8 cellular contexts compared by ENCODE assay signal in genomic region chr13:45342668-45343067, GRCh38. TPM values are rescaled to one million over a fixed set of nuclear protein-coding genes. Genes with fewer than 3 reads are reported as not detected.
DNase-seq lines count a peak whose midpoint lies in the region; ATAC-seq, FAIRE-seq and TF ChIP-seq lines count a peak whose summit lies in the region.
"Not testable (repeated sequence)": the region's sequence is repeated elsewhere in the genome, so short reads cannot be mapped to it uniquely, and the experiment has no call there.

No MANE protein-coding gene starts in this region.

- DNase-seq in Caco-2; activated CD4-positive, alpha-beta memory T cell treated with anti-CD3 and anti-CD28 coated beads for 36 hours; GM12878 (ENCODE audit: low read depth, low spot score); esophagus muscularis mucosa (ENCODE audit: extremely low spot score); memory B cell (ENCODE audit: low spot score in 2 of 2); osteocyte (ENCODE audit: extremely low spot score, unreplicated experiment); transverse colon: not testable (repeated sequence)

- H3K27me3 Mint-ChIP-seq in Caco-2 (ENCODE audit: insufficient read depth, unreplicated experiment); activated CD4-positive, alpha-beta memory T cell treated with anti-CD3 and anti-CD28 coated beads for 36 hours; memory B cell; osteocyte (ENCODE audit: unreplicated experiment): not testable (repeated sequence)

- H3K27ac Mint-ChIP-seq in Caco-2 (ENCODE audit: unreplicated experiment) (peak overlapping the region; percentile 98), memory B cell (peak overlapping the region; percentile 98)
- H3K27ac Mint-ChIP-seq in activated CD4-positive, alpha-beta memory T cell treated with anti-CD3 and anti-CD28 coated beads for 36 hours: peak overlapping the region; percentile 38
- not testable (repeated sequence) for H3K27ac Mint-ChIP-seq in osteocyte (ENCODE audit: unreplicated experiment)

- H3K4me3 ChIP-seq in Caco-2 (ENCODE audit: low read depth, low read length): peak overlapping the region; percentile 74
- H3K4me3 ChIP-seq in OCI-LY1 (ENCODE audit: low read depth, low read length, poor library complexity, severe bottlenecking): peak overlapping the region; percentile 89
- H3K4me3 ChIP-seq in GM12878: 0 out of 2 replicates have a peak overlapping the region, but pooled peaks have one; percentile 90
- peak overlapping the region; percentile 83 to 100 (median 92) for H3K4me3 ChIP-seq in esophagus muscularis mucosa
- peak overlapping the region in 1 of 4 donors; percentile 64 for H3K4me3 ChIP-seq in transverse colon

- not testable (repeated sequence) for TF ChIP-seq EP300 in GM12878 (IDR thresholded peaks at IDR 0.05; ENCODE audit: borderline replicate concordance in 1 of 2, control insufficient read depth in 1 of 2, low read depth in 2 of 2, low read length in 2 of 2); esophagus muscularis mucosa (IDR thresholded peaks at IDR 0.05); transverse colon (IDR thresholded peaks at IDR 0.05; ENCODE audit: low read depth)

- CTCF ChIA-PET in Caco-2 (lab: Charles Lee): interaction anchor here (1.3 kb wide), 1 partner anchor 122 kb away, joined by 4 read pairs; the partner anchor contains the start of gene COG3
- CTCF ChIA-PET in activated CD4-positive, alpha-beta memory T cell treated with anti-CD3 and anti-CD28 coated beads for 36 hours (lab: Charles Lee): not testable (repeated sequence)
- CTCF ChIA-PET in GM12878 (lab: Yijun Ruan, JAX): interaction anchor here (1.1 to 2.5 kb wide), 4 partner anchors 8 to 463 kb away, joined by 3 to 16 read pairs (median 3); no protein-coding TSS in a partner anchor

- not testable (repeated sequence) for H4K20me1 ChIP-seq in OCI-LY1 (ENCODE audit: insufficient read depth, low read length); GM12878 (ENCODE audit: control insufficient read depth, insufficient read depth)

- intact Hi-C loops in Caco-2 (cut with micrococcal nuclease; ENCODE audit: unreplicated experiment); GM12878 (cut with micrococcal nuclease; ENCODE audit: unreplicated experiment); esophagus muscularis mucosa (cut with DNase I); transverse colon (cut with DNase I; ENCODE audit: low total_unique reads): not testable (repeated sequence)
- intact Hi-C loops in activated CD4-positive, alpha-beta memory T cell treated with anti-CD3 and anti-CD28 coated beads for 36 hours (cut with micrococcal nuclease): loop anchor here (5.0 kb wide), 2 partner anchors 825 to 840 kb away; partner anchors contain the start of gene LCP1

- H3K9me3 ChIP-seq in Caco-2; OCI-LY1 (ENCODE audit: low read length); GM12878 (replicated peaks; ENCODE audit: control insufficient read depth, insufficient read depth, low read length); esophagus muscularis mucosa; transverse colon: not testable (repeated sequence)

- not testable (repeated sequence) for BruUV-seq in Caco-2 (replicated peaks; lab: Mats Ljungman, UMichigan); GM12878 (replicated peaks; lab: Mats Ljungman, UMichigan)

- peaks cover 13% of the 10 kb centered on the region for H3K36me3 ChIP-seq in Caco-2 (ENCODE audit: control insufficient read depth, insufficient read depth, low read length)
- peaks cover 40% of the 10 kb centered on the region for H3K36me3 ChIP-seq in OCI-LY1 (ENCODE audit: insufficient read depth, low read length)
- H3K36me3 ChIP-seq in GM12878 (ENCODE audit: control insufficient read depth in 2 of 2, insufficient read depth in 2 of 2, low read length in 1 of 2): peaks cover 1 to 15% of the 10 kb centered on the region in 2 experiments; a peak in 2 of 4 replicates
- peaks cover 22 to 60% (median 52%) of the 10 kb centered on the region in 4 donors for H3K36me3 ChIP-seq in esophagus muscularis mucosa
- peaks cover 0 to 46% (median 18%) of the 10 kb centered on the region in 4 donors for H3K36me3 ChIP-seq in transverse colon

- H3K4me1 Mint-ChIP-seq in Caco-2 (ENCODE audit: low read depth, unreplicated experiment): peaks cover 10% of the 10 kb centered on the region
- H3K4me1 Mint-ChIP-seq in activated CD4-positive, alpha-beta memory T cell treated with anti-CD3 and anti-CD28 coated beads for 36 hours (ENCODE audit: low read depth): peaks cover 30% of the 10 kb centered on the region
- H3K4me1 Mint-ChIP-seq in memory B cell: peaks cover 23% of the 10 kb centered on the region
- peaks cover 40% of the 10 kb centered on the region for H3K4me1 Mint-ChIP-seq in osteocyte (ENCODE audit: unreplicated experiment)

- not testable (repeated sequence) for H3K9ac ChIP-seq in OCI-LY1 (ENCODE audit: low read length); GM12878 (ENCODE audit: control insufficient read depth, insufficient read depth, low read length)

- not testable (repeated sequence) for H3K9me2 ChIP-seq in OCI-LY1 (ENCODE audit: low read depth, low read length)

- not testable (repeated sequence) for H3F3A ChIP-seq in OCI-LY1 (ENCODE audit: insufficient read depth, low read length)

- not testable (repeated sequence) for FAIRE-seq in GM12878 (lab: Jason Lieb, UNC)

- WGBS in GM12878 (ENCODE audit: insufficient coverage, insufficient replicate concordance, low lambda C conversion rate, missing lambda C conversion rate): over 99% methylated on average over 11 of the region's 14 CpGs
- 98% methylated on average over 14 of the region's 14 CpGs for WGBS in esophagus muscularis mucosa
- WGBS in transverse colon (ENCODE audit: low coverage in 1 of 2), 2 donors: 95% methylated on average over 14 of the region's 14 CpGs; no CpG with 5 or more reads in 1 of the 2 donors

- not testable (repeated sequence) for H2AFZ ChIP-seq in OCI-LY1 (ENCODE audit: low read length); GM12878 (ENCODE audit: control insufficient read depth, low read depth, low read length)

- H3K36me3 Mint-ChIP-seq in Caco-2 (ENCODE audit: insufficient read depth, unreplicated experiment): peaks cover 83% of the 10 kb centered on the region
- H3K36me3 Mint-ChIP-seq in activated CD4-positive, alpha-beta memory T cell treated with anti-CD3 and anti-CD28 coated beads for 36 hours: peaks cover 51% of the 10 kb centered on the region
- H3K36me3 Mint-ChIP-seq in memory B cell: peaks cover 20% of the 10 kb centered on the region
- peaks cover 35% of the 10 kb centered on the region for H3K36me3 Mint-ChIP-seq in osteocyte (ENCODE audit: unreplicated experiment)

- not testable (repeated sequence) for TF ChIP-seq CTCF in Caco-2 (IDR thresholded peaks at IDR 0.05; ENCODE audit: insufficient read depth in 1 of 2, low read depth in 1 of 2, low read length in 1 of 2, severe bottlenecking in 1 of 2, unreplicated experiment in 1 of 2); OCI-LY1 (IDR thresholded peaks at IDR 0.05; ENCODE audit: low read length); GM12878 (IDR thresholded peaks at IDR 0.05 in 2 of 3, conservative IDR thresholded peaks at IDR 0.05 in 1 of 3; ENCODE audit: control insufficient read depth in 2 of 3, extremely low read depth in 1 of 3, insufficient read depth in 1 of 3, low read depth in 3 of 3, low read length in 3 of 3); esophagus muscularis mucosa (IDR thresholded peaks at IDR 0.05); osteocyte (IDR thresholded peaks at IDR 0.05); transverse colon (IDR thresholded peaks at IDR 0.05)

- in situ Hi-C loops in GM12878 (cut with MboI); transverse colon (cut with MboI; ENCODE audit: low pct_ligation_motif_present in 1 of 4, low pct_unique_long_range_greater_than_20kb in 1 of 4, low sequenced_read_pairs in 3 of 4): not testable (repeated sequence)

- H3K27me3 ChIP-seq in Caco-2 (replicated peaks; ENCODE audit: control insufficient read depth, insufficient read depth, low read length); OCI-LY1 (ENCODE audit: insufficient read depth, low read length); GM12878 (replicated peaks in 1 of 2; ENCODE audit: control insufficient read depth in 2 of 2, insufficient read depth in 2 of 2, low read length in 1 of 2); esophagus muscularis mucosa; transverse colon: not testable (repeated sequence)

- RAD21 ChIA-PET in GM12878 (lab: Charles Lee; ENCODE audit: unreplicated experiment): interaction anchor here (1.5 to 2.2 kb wide), 2 partner anchors 25 to 27 kb away, joined by 8 to 15 read pairs; no protein-coding TSS in a partner anchor

- TF ChIP-seq POLR2A in GM12878 (IDR thresholded peaks at IDR 0.05; ENCODE audit: low read depth, low read length); esophagus muscularis mucosa (IDR thresholded peaks at IDR 0.05; ENCODE audit: low read depth); transverse colon (IDR thresholded peaks at IDR 0.05): not testable (repeated sequence)

- SMC1A ChIA-PET in GM12878 (lab: Charles Lee; ENCODE audit: uncharacterized antibody, unreplicated experiment): interaction anchor here (0.7 to 2.2 kb wide), 4 partner anchors 15 to 692 kb away, joined by 3 to 12 read pairs (median 5); no protein-coding TSS in a partner anchor

- not testable (repeated sequence) for ATAC-seq in GM12878; memory B cell (ENCODE audit: low read depth)

- H3K9me3 Mint-ChIP-seq in Caco-2 (ENCODE audit: unreplicated experiment); activated CD4-positive, alpha-beta memory T cell treated with anti-CD3 and anti-CD28 coated beads for 36 hours; memory B cell; osteocyte (ENCODE audit: unreplicated experiment): not testable (repeated sequence)

- H3K4me2 ChIP-seq in OCI-LY1 (ENCODE audit: low read length) (peak overlapping the region; percentile 87; the same call in 1 of the 2 replicates), GM12878 (ENCODE audit: control insufficient read depth, insufficient read depth) (peak overlapping the region; percentile 88; the same call in 1 of the 2 replicates)

- H3K4me1 ChIP-seq in Caco-2 (peaks cover 25% of the 10 kb centered on the region), OCI-LY1 (ENCODE audit: insufficient read depth, low read length, severe bottlenecking) (peaks cover 27% of the 10 kb centered on the region), esophagus muscularis mucosa (peaks cover 30 to 49% (median 42%) of the 10 kb centered on the region in 4 donors), transverse colon (peaks cover 27 to 38% (median 37%) of the 10 kb centered on the region in 4 donors)
- not testable (repeated sequence) for H3K4me1 ChIP-seq in GM12878 (ENCODE audit: control insufficient read depth, insufficient read depth, low read length)

- not testable (repeated sequence) for TF ChIP-seq RAD21 in GM12878 (IDR thresholded peaks at IDR 0.05; ENCODE audit: insufficient read depth, low read depth, low read length)

- H3K27ac ChIP-seq in OCI-LY1 (ENCODE audit: low read depth, low read length, poor library complexity, severe bottlenecking); GM12878 (ENCODE audit: control insufficient read depth, insufficient read depth): not testable (repeated sequence)
- peak overlapping the region; percentile 96 to 100 (median 100) for H3K27ac ChIP-seq in esophagus muscularis mucosa (replicated peaks in 1 of 4)
- peak overlapping the region; percentile 96 to 100 (median 99) for H3K27ac ChIP-seq in transverse colon

- H3K4me3 Mint-ChIP-seq in Caco-2 (ENCODE audit: unreplicated experiment) (peak overlapping the region; percentile 94), osteocyte (ENCODE audit: unreplicated experiment) (peak overlapping the region; percentile 97)
- H3K4me3 Mint-ChIP-seq in activated CD4-positive, alpha-beta memory T cell treated with anti-CD3 and anti-CD28 coated beads for 36 hours: peak overlapping the region; percentile 94
- not testable (repeated sequence) for H3K4me3 Mint-ChIP-seq in memory B cell

- POLR2A ChIA-PET in Caco-2 (lab: Charles Lee): not testable (repeated sequence)
- POLR2A ChIA-PET in activated CD4-positive, alpha-beta memory T cell treated with anti-CD3 and anti-CD28 coated beads for 36 hours (lab: Charles Lee): interaction anchor here (3.9 kb wide), 1 partner anchor 25 kb away, joined by 31 read pairs; no protein-coding TSS in a partner anchor
- POLR2A ChIA-PET in GM12878 (lab: Charles Lee): interaction anchor here (2.0 to 2.5 kb wide), 3 partner anchors 10 to 74 kb away, joined by 6 to 22 read pairs (median 13); partner anchors contain the start of gene SLC25A30

- H3K79me2 ChIP-seq in OCI-LY1 (ENCODE audit: insufficient read depth, low read length) (peaks cover 30% of the 10 kb centered on the region; the same call in 1 of the 2 replicates), GM12878 (ENCODE audit: control insufficient read depth, insufficient read depth, low read length) (peaks cover 49% of the 10 kb centered on the region)

RNA-seq across cellular contexts. Expression of gene TPT1, which starts 1.7 kb away (rescaled TPM):
- total RNA-seq in Caco-2 (2022): 3,524 and 3,611 TPM in 2 replicates
- 1,000 to 10,000 TPM; 3,227 to 3,264 TPM for total RNA-seq in activated CD4-positive, alpha-beta memory T cell treated with anti-CD3 and anti-CD28 coated beads for 36 hours
- 320 TPM in 2 replicates for total RNA-seq in GM12878 (2013; cell fraction: nucleolus; rRNA removed)
- total RNA-seq in GM12878 (2014; rRNA removed): 1,281 and 1,473 TPM in 2 replicates
- 4,303 and 4,333 TPM in 2 replicates for total RNA-seq in GM12878 (2014; rRNA removed; fragmentation: Illumina TruSeq; extraction: Trizol)
- 2,627 and 2,734 TPM in 2 replicates for total RNA-seq in GM12878 (2021)
- polyA plus RNA-seq in GM12878 (2011; ENCODE audit: low read depth): 5,474 TPM
- polyA plus RNA-seq in GM12878 (2011; rRNA removed): 4,809 and 7,603 TPM in 2 replicates
- 1,726 and 1,821 TPM in 2 replicates for polyA plus RNA-seq in GM12878 (2011; cell fraction: cytosol; rRNA removed)
- 609 and 739 TPM in 2 replicates for polyA plus RNA-seq in GM12878 (2011; cell fraction: nucleus; rRNA removed)
- 5,531 and 6,124 TPM in 2 replicates for polyA plus RNA-seq in GM12878 (2012)
- polyA plus RNA-seq in GM12878 (2014; fragmentation: Illumina TruSeq; extraction: Trizol): 5,925 and 6,580 TPM in 2 replicates
- polyA plus RNA-seq in GM12878 (2014; fragmentation: Nextera tagmentation; extraction: Ambion mirVana): 1,000 to 10,000 TPM; 1,130 to 2,045 TPM
- polyA plus RNA-seq in GM12878 (2014; rRNA removed): 3,217 and 4,056 TPM in 2 replicates
- 1,000 to 10,000 TPM; 1,038 to 1,104 TPM for polyA plus RNA-seq in GM12878 (2016; fragmentation: Nextera tagmentation; extraction: Ambion mirVana)
- 908 and 1,248 TPM in 2 replicates for polyA minus RNA-seq in GM12878 (2011; rRNA and poly(A)+ RNA removed)
- polyA minus RNA-seq in GM12878 (2011; cell fraction: cytosol; rRNA and poly(A)+ RNA removed): 467 and 491 TPM in 2 replicates
- 161 and 255 TPM in 2 replicates for polyA minus RNA-seq in GM12878 (2011; cell fraction: nucleus; rRNA and poly(A)+ RNA removed)
- total RNA-seq in esophagus muscularis mucosa: 1,000 to 10,000 TPM; 1,985 to 5,244 (median 2,921) TPM
- total RNA-seq in osteocyte: 3,315 and 3,393 TPM in 2 replicates
- total RNA-seq in transverse colon: 1,000 to 10,000 TPM; 1,485 to 2,679 (median 2,380) TPM
